Comparison of ENCODE assay signal across 24 cellular contexts in the genomic region with DNA sequence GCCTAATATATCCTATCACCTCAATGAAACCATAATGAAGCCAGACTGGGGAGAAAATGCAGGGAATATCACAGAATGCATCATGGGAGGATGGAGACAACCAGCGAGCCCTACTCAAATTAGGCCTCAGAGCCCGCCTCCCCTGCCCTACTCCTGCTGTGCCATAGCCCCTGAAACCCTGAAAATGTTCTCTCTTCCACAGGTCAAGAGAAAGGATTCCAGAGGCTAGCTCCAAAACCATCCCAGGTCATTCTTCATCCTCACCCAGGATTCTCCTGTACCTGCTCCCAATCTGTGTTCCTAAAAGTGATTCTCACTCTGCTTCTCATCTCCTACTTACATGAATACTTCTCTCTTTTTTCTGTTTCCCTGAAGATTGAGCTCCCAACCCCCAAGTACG. TPM values are rescaled to one million over a fixed set of nuclear protein-coding genes. Genes with fewer than 3 reads are reported as not detected.
DNase-seq lines count a peak whose midpoint lies in the region; ATAC-seq and TF ChIP-seq lines count a peak whose summit lies in the region.
"Had no signal": no experiment of that assay in that cellular context is flagged by ENCODE, and none has a peak within 500 bp of the region (broad histone marks: within the 10 kb centered on the region; RNA-seq: fewer than 3 reads in every experiment).

No MANE protein-coding gene starts in this region.

- no peaks in the 10 kb centered on the region for H3K9me3 ChIP-seq in WERI-Rb-1 (ENCODE audit: severe bottlenecking)
- H3K9me3 ChIP-seq: breast epithelium, SJSA1, tibial nerve had no signal

- H3K4me3 Mint-ChIP-seq in activated T-cell treated with anti-CD3 and anti-CD28 coated beads, Interleukin-2, amount 50 U/mL, for 24 hours, result peak overlapping the region; percentile 98
- peak overlapping the region in 2 of 4 donors; percentile 19 to 58 for H3K4me3 Mint-ChIP-seq in IgD-negative memory B cell
- peak overlapping the region; percentile 99 for H3K4me3 Mint-ChIP-seq in activated naive CD8-positive, alpha-beta T cell
- H3K4me3 Mint-ChIP-seq in natural killer cell treated with Interleukin-12 subunit alpha and Interleukin-12 subunit beta and Interleukin-15 and Interleukin-18, amount 100 ng/mL, for 72 hours, result peak overlapping the region; percentile 98
- H3K4me3 Mint-ChIP-seq: GM23338, nephron progenitor cell had no signal

- no peaks in the 10 kb centered on the region for H3K27me3 ChIP-seq in WERI-Rb-1 (ENCODE audit: insufficient read depth, low read depth, severe bottlenecking)

- ATAC-seq in natural killer cell treated with Interleukin-12 subunit alpha and Interleukin-12 subunit beta and Interleukin-15 and Interleukin-18, amount 100 ng/mL, for 72 hours, result no peak
- ATAC-seq: GM23338, sciatic nerve had no signal

- no peaks in the 10 kb centered on the region for H3K27me3 Mint-ChIP-seq in activated T-cell treated with anti-CD3 and anti-CD28 coated beads, Interleukin-2, amount 50 U/mL, for 24 hours
- peaks cover 3% of the 10 kb centered on the region for H3K27me3 Mint-ChIP-seq in IgD-negative memory B cell
- no peaks in the 10 kb centered on the region for H3K27me3 Mint-ChIP-seq in activated naive CD8-positive, alpha-beta T cell
- H3K27me3 Mint-ChIP-seq in natural killer cell treated with Interleukin-12 subunit alpha and Interleukin-12 subunit beta and Interleukin-15 and Interleukin-18, amount 100 ng/mL, for 72 hours, result no peaks in the 10 kb centered on the region

- no peak for TF ChIP-seq CTCF in WERI-Rb-1 (IDR thresholded peaks at IDR 0.05; ENCODE audit: low read depth, low read length)

- H3K27ac Mint-ChIP-seq in activated T-cell treated with anti-CD3 and anti-CD28 coated beads, Interleukin-2, amount 50 U/mL, for 24 hours, result peak overlapping the region; percentile 99
- peak overlapping the region in 2 of 3 donors; percentile 86 to 90 for H3K27ac Mint-ChIP-seq in IgD-negative memory B cell
- H3K27ac Mint-ChIP-seq in activated naive CD8-positive, alpha-beta T cell, result peak overlapping the region; percentile 99
- peak overlapping the region; percentile 94 to 97 for H3K27ac Mint-ChIP-seq in natural killer cell treated with Interleukin-12 subunit alpha and Interleukin-12 subunit beta and Interleukin-15 and Interleukin-18, amount 100 ng/mL, for 72 hours
- H3K27ac Mint-ChIP-seq: GM23338, nephron progenitor cell had no signal

- DNase-seq in activated T-cell treated with anti-CD3 and anti-CD28 coated beads, Interleukin-2, amount 50 U/mL, for 24 hours, result no peak
- DNase-seq in activated T-cell treated with anti-CD3 and anti-CD28 coated beads, Interleukin-2, amount 50 U/mL, for 48 hours, result no peak
- DNase-seq in natural killer cell treated with Interleukin-12 subunit alpha and Interleukin-12 subunit beta and Interleukin-15 and Interleukin-18, amount 100 ng/mL, for 72 hours (ENCODE audit: low spot score), result no peak
- DNase-seq in NCI-H446 (lab: John Stamatoyannopoulos, UW) (no peak), WERI-Rb-1 (no peak), DMS153 treated with DMSO at 0.1 percent for 48 hours (lab: John Stamatoyannopoulos, UW; ENCODE audit: unreplicated experiment) (no peak)
- DNase-seq: ACHN; activated CD4-positive, CD25-positive, alpha-beta regulatory T cell; C1 segment of cervical spinal cord; cortex of kidney; glutamatergic neuron; mesendoderm; NCI-H146; NCI-H226; nephron progenitor cell; NK-92 treated with Interleukin-12 subunit alpha and Interleukin-12 subunit beta, amount 100 ng/mL, for 24 hours; T-helper 9 cell had no signal

- H3K27ac ChIP-seq in WERI-Rb-1, result no peak overlapping the region
- H3K27ac ChIP-seq: breast epithelium, SJSA1, tibial nerve had no signal

- no peaks in the 10 kb centered on the region for H3K9me3 Mint-ChIP-seq in activated T-cell treated with anti-CD3 and anti-CD28 coated beads, Interleukin-2, amount 50 U/mL, for 24 hours
- H3K9me3 Mint-ChIP-seq in IgD-negative memory B cell, result peaks cover 0 to 2% (median 0%) of the 10 kb centered on the region in 3 donors
- H3K9me3 Mint-ChIP-seq in activated naive CD8-positive, alpha-beta T cell (ENCODE audit: low read depth), result no peaks in the 10 kb centered on the region
- peaks cover 10% of the 10 kb centered on the region for H3K9me3 Mint-ChIP-seq in natural killer cell treated with Interleukin-12 subunit alpha and Interleukin-12 subunit beta and Interleukin-15 and Interleukin-18, amount 100 ng/mL, for 72 hours
- H3K9me3 Mint-ChIP-seq: GM23338, nephron progenitor cell had no signal

- peaks cover 91% of the 10 kb centered on the region for H3K4me1 Mint-ChIP-seq in activated T-cell treated with anti-CD3 and anti-CD28 coated beads, Interleukin-2, amount 50 U/mL, for 24 hours (ENCODE audit: low read depth)
- peaks cover 59 to 82% (median 66%) of the 10 kb centered on the region in 3 donors for H3K4me1 Mint-ChIP-seq in IgD-negative memory B cell
- H3K4me1 Mint-ChIP-seq in activated naive CD8-positive, alpha-beta T cell (ENCODE audit: low read depth), result peaks cover 86% of the 10 kb centered on the region
- peaks cover 91 to 96% of the 10 kb centered on the region in 2 donors for H3K4me1 Mint-ChIP-seq in natural killer cell treated with Interleukin-12 subunit alpha and Interleukin-12 subunit beta and Interleukin-15 and Interleukin-18, amount 100 ng/mL, for 72 hours (ENCODE audit: low read depth in 2 of 2)

- H3K36me3 ChIP-seq in WERI-Rb-1, result no peaks in the 10 kb centered on the region
- H3K36me3 ChIP-seq: breast epithelium, SJSA1, tibial nerve had no signal

- no peak overlapping the region for H3K4me3 ChIP-seq in WERI-Rb-1 (ENCODE audit: low read depth, low read length)
- H3K4me3 ChIP-seq: breast epithelium, GM23338, SJSA1, tibial nerve had no signal

- peaks cover 82% of the 10 kb centered on the region for H3K36me3 Mint-ChIP-seq in activated T-cell treated with anti-CD3 and anti-CD28 coated beads, Interleukin-2, amount 50 U/mL, for 24 hours (ENCODE audit: low read depth)
- H3K36me3 Mint-ChIP-seq in IgD-negative memory B cell, result peaks cover 17% of the 10 kb centered on the region
- H3K36me3 Mint-ChIP-seq in activated naive CD8-positive, alpha-beta T cell, result peaks cover 58% of the 10 kb centered on the region
- peaks cover 55% of the 10 kb centered on the region for H3K36me3 Mint-ChIP-seq in natural killer cell treated with Interleukin-12 subunit alpha and Interleukin-12 subunit beta and Interleukin-15 and Interleukin-18, amount 100 ng/mL, for 72 hours

RNA-seq across cellular contexts. Expression of a gene that starts 31.5 kb away (rescaled TPM):
- polyA plus RNA-seq in IgD-negative memory B cell, result not detected
- total RNA-seq in natural killer cell treated with Interleukin-12 subunit alpha and Interleukin-12 subunit beta and Interleukin-15 and Interleukin-18, amount 100 ng/mL, for 72 hours, result under 1 TPM in 1 of 2 donors, not detected in 1; 0.76 TPM
- total RNA-seq: breast epithelium, GM23338, SJSA1 had no signal
- polyA plus RNA-seq: GM23338 had no signal

RNA-seq across cellular contexts. Expression of a gene that starts 52.6 kb away (rescaled TPM):
- polyA plus RNA-seq in IgD-negative memory B cell, result 37.6 TPM
- total RNA-seq in natural killer cell treated with Interleukin-12 subunit alpha and Interleukin-12 subunit beta and Interleukin-15 and Interleukin-18, amount 100 ng/mL, for 72 hours, result 1 to 10 TPM in 1 of 2 donors, under 1 TPM in 1; 0.64 to 1.8 TPM

RNA-seq across cellular contexts. Expression of a gene that starts 53.0 kb away (rescaled TPM):
- polyA plus RNA-seq in IgD-negative memory B cell, result not detected
- total RNA-seq in natural killer cell treated with Interleukin-12 subunit alpha and Interleukin-12 subunit beta and Interleukin-15 and Interleukin-18, amount 100 ng/mL, for 72 hours, result not detected
- total RNA-seq: breast epithelium, GM23338, SJSA1 had no signal
- polyA plus RNA-seq: GM23338 had no signal
